ENCODE assay signal across 11 cellular contexts in the genomic region with DNA sequence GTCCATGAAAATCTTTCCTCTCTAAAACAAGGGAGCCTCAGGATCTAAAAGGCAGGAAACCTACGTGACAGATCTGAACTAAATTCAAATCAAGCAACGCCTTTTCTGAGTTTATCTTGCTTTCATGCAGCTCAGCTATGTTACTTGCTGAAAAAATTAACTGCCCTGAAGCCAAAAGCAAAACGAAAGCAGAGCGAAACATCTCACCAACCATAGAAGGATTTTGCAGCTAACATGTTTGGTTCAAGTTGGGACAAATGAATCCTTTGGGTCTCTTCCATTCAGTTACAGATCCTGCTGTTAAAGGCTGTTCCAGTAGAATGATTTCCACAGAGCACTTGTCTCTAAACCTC. TPM values are rescaled to one million over a fixed set of nuclear protein-coding genes. Genes with fewer than 3 reads are reported as not detected.
DNase-seq lines count a peak whose midpoint lies in the region; ATAC-seq and TF ChIP-seq lines count a peak whose summit lies in the region.
"Had no signal": no experiment of that assay in that cellular context is flagged by ENCODE, and none has a peak within 500 bp of the region (broad histone marks: within the 10 kb centered on the region; RNA-seq: fewer than 3 reads in every experiment).

No MANE protein-coding gene starts in this region.

- no peaks in the 10 kb centered on the region for H3K36me3 Mint-ChIP-seq in activated naive CD8-positive, alpha-beta T cell treated with anti-CD3 and anti-CD28 coated beads, Interleukin-2, amount 50 U/mL, for 24 hours (ENCODE audit: low read depth)
- H3K36me3 Mint-ChIP-seq in activated naive CD8-positive, alpha-beta T cell treated with anti-CD3 and anti-CD28 coated beads for 36 hours = no peaks in the 10 kb centered on the region
- no peaks in the 10 kb centered on the region for H3K36me3 Mint-ChIP-seq in brain
- H3K36me3 Mint-ChIP-seq: T-cell had no signal

- no peak for DNase-seq in activated naive CD8-positive, alpha-beta T cell treated with anti-CD3 and anti-CD28 coated beads, Interleukin-2, amount 50 U/mL, for 24 hours
- DNase-seq in activated naive CD8-positive, alpha-beta T cell treated with anti-CD3 and anti-CD28 coated beads for 36 hours = no peak
- DNase-seq in left lung (no peak), upper lobe of right lung (no peak), CD1c-positive myeloid dendritic cell (ENCODE audit: extremely low spot score) (no peak), NCI-H2196 treated with DMSO at 0.1 percent for 48 hours (lab: John Stamatoyannopoulos, UW; ENCODE audit: unreplicated experiment) (no peak), NCI-H526 (lab: John Stamatoyannopoulos, UW) (no peak)
- DNase-seq: NCI-H1105 treated with DMSO at 0.1 percent for 48 hours had no signal

- peak overlapping the region; percentile 40 for H3K4me3 Mint-ChIP-seq in activated naive CD8-positive, alpha-beta T cell treated with anti-CD3 and anti-CD28 coated beads, Interleukin-2, amount 50 U/mL, for 24 hours
- H3K4me3 Mint-ChIP-seq in activated naive CD8-positive, alpha-beta T cell treated with anti-CD3 and anti-CD28 coated beads for 36 hours = no peak overlapping the region
- peak overlapping the region; percentile 5 to 82 (median 51) for H3K4me3 Mint-ChIP-seq in brain

- no peaks in the 10 kb centered on the region for H3K36me3 ChIP-seq in left lung
- no peaks in the 10 kb centered on the region for H3K36me3 ChIP-seq in upper lobe of right lung

- H3K9me3 ChIP-seq in left lung (no peaks in the 10 kb centered on the region), upper lobe of right lung (no peaks in the 10 kb centered on the region)

- intact Hi-C loops in left lung (cut with DNase I) (no loop called here), upper lobe of right lung (cut with DNase I) (no loop called here)

- H3K27ac Mint-ChIP-seq in activated naive CD8-positive, alpha-beta T cell treated with anti-CD3 and anti-CD28 coated beads, Interleukin-2, amount 50 U/mL, for 24 hours = no peak overlapping the region
- no peak overlapping the region for H3K27ac Mint-ChIP-seq in activated naive CD8-positive, alpha-beta T cell treated with anti-CD3 and anti-CD28 coated beads for 36 hours
- peak overlapping the region; percentile 68 to 95 (median 85) for H3K27ac Mint-ChIP-seq in brain
- H3K27ac Mint-ChIP-seq: T-cell had no signal

- H3K4me3 ChIP-seq in left lung (no peak overlapping the region), upper lobe of right lung (peak overlapping the region; percentile 6)

- H3K27me3 ChIP-seq in left lung (no peaks in the 10 kb centered on the region), upper lobe of right lung (no peaks in the 10 kb centered on the region)

- peaks cover 8% of the 10 kb centered on the region for H3K27me3 Mint-ChIP-seq in activated naive CD8-positive, alpha-beta T cell treated with anti-CD3 and anti-CD28 coated beads, Interleukin-2, amount 50 U/mL, for 24 hours
- H3K27me3 Mint-ChIP-seq in activated naive CD8-positive, alpha-beta T cell treated with anti-CD3 and anti-CD28 coated beads for 36 hours = peaks cover under 1% of the 10 kb centered on the region
- peaks cover 5% of the 10 kb centered on the region for H3K27me3 Mint-ChIP-seq in brain

- no peak for ATAC-seq in activated naive CD8-positive, alpha-beta T cell treated with anti-CD3 and anti-CD28 coated beads, Interleukin-2, amount 50 U/mL, for 24 hours
- ATAC-seq in left lung (no peak), upper lobe of right lung (no peak)
- ATAC-seq: T-cell had no signal

- H3K27ac ChIP-seq in left lung (peak overlapping the region; percentile 39 to 40), upper lobe of right lung (peak overlapping the region; percentile 19)

- H3K9me3 Mint-ChIP-seq in activated naive CD8-positive, alpha-beta T cell treated with anti-CD3 and anti-CD28 coated beads, Interleukin-2, amount 50 U/mL, for 24 hours = no peaks in the 10 kb centered on the region
- H3K9me3 Mint-ChIP-seq in activated naive CD8-positive, alpha-beta T cell treated with anti-CD3 and anti-CD28 coated beads for 36 hours = no peaks in the 10 kb centered on the region
- H3K9me3 Mint-ChIP-seq in brain = peaks cover 0 to 7% (median 0%) of the 10 kb centered on the region in 5 experiments
- H3K9me3 Mint-ChIP-seq: T-cell had no signal

- H3K4me1 ChIP-seq in left lung (peaks cover 8 to 53% of the 10 kb centered on the region in 2 donors), upper lobe of right lung (peaks cover 17% of the 10 kb centered on the region)

- peaks cover 6% of the 10 kb centered on the region for H3K4me1 Mint-ChIP-seq in activated naive CD8-positive, alpha-beta T cell treated with anti-CD3 and anti-CD28 coated beads, Interleukin-2, amount 50 U/mL, for 24 hours
- peaks cover 4% of the 10 kb centered on the region for H3K4me1 Mint-ChIP-seq in activated naive CD8-positive, alpha-beta T cell treated with anti-CD3 and anti-CD28 coated beads for 36 hours
- peaks cover 44% of the 10 kb centered on the region for H3K4me1 Mint-ChIP-seq in brain

- TF ChIP-seq CTCF in brain (conservative IDR thresholded peaks at IDR 0.05) (no peak), left lung (IDR thresholded peaks at IDR 0.05) (no peak), upper lobe of right lung (IDR thresholded peaks at IDR 0.05) (no peak)

RNA-seq across cellular contexts. Expression of a gene that starts 0.5 kb away (rescaled TPM):
- total RNA-seq in activated naive CD8-positive, alpha-beta T cell treated with anti-CD3 and anti-CD28 coated beads for 36 hours = under 1 TPM in 1 of 2 experiments, not detected in 1; 0.08 TPM
- 1.3 TPM for polyA plus RNA-seq in brain (ENCODE audit: insufficient read depth, low read depth, low replicate concordance)
- total RNA-seq in left lung (1 to 10 TPM; 1.4 to 1.6 TPM), upper lobe of right lung (0.98 TPM)

RNA-seq across cellular contexts. Expression of a gene that starts 42.7 kb away (rescaled TPM):
- total RNA-seq in activated naive CD8-positive, alpha-beta T cell treated with anti-CD3 and anti-CD28 coated beads for 36 hours = under 1 TPM in 1 of 2 experiments, not detected in 1; 0.14 TPM
- not detected for polyA plus RNA-seq in brain (ENCODE audit: insufficient read depth, low read depth, low replicate concordance)
- total RNA-seq in left lung (under 1 TPM in 1 of 2 donors, not detected in 1; 0.18 TPM), upper lobe of right lung (not detected)
- total RNA-seq: frontal cortex, T-cell had no signal

RNA-seq across cellular contexts. Expression of a gene that starts 60.0 kb away (rescaled TPM):
- total RNA-seq in activated naive CD8-positive, alpha-beta T cell treated with anti-CD3 and anti-CD28 coated beads for 36 hours = 1 to 10 TPM; 2.1 to 2.3 TPM
- 0.15 TPM for polyA plus RNA-seq in brain (ENCODE audit: insufficient read depth, low read depth, low replicate concordance)
- total RNA-seq in left lung = 10 to 100 TPM; 18.8 to 23.0 TPM
- 19.0 TPM for total RNA-seq in upper lobe of right lung

Comparison
In these comparisons a context has a peak if more than half of its experiments do, and no peak if none do; other contexts are left out.
1. H3K27ac Mint-ChIP-seq: peak in brain (5 of 5); none in activated naive CD8-positive, alpha-beta T cell treated with anti-CD3 and anti-CD28 coated beads, Interleukin-2, amount 50 U/mL, for 24 hours (single experiment) and activated naive CD8-positive, alpha-beta T cell treated with anti-CD3 and anti-CD28 coated beads for 36 hours (single experiment).